Comparison of ENCODE assay signal across 8 cellular contexts in the genomic region with DNA sequence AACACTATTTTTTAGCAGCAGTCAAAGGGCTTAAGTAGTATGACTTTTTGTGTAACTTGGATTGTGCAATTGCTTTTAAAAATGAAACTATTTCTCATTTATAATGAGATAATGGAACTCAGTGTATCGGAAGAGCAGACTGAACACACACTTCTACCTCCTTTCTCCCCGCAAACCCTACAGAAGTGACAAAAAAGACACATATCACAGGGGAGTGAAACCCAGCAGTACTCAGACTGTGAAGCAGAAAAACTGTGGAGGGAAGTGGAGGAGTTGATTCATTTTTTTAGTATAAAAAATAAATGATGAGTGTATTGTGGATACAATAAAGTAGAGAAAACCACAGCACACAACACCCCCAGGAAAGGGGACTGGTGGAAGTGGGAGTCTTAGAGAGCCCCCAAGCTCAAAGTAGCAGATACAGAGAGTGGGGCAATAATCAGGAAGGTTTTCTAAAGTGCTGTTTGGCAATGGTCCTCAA. TPM values are rescaled to one million over a fixed set of nuclear protein-coding genes. Genes with fewer than 3 reads are reported as not detected.
DNase-seq lines count a peak whose midpoint lies in the region; ATAC-seq and TF ChIP-seq lines count a peak whose summit lies in the region.

No MANE protein-coding gene starts in this region.

- no peaks in the 10 kb centered on the region for H3K27me3 Mint-ChIP-seq in activated CD4-positive, alpha-beta T cell treated with anti-CD3 and anti-CD28 coated beads for 36 hours

- ATAC-seq in activated CD4-positive, alpha-beta T cell treated with anti-CD3 and anti-CD28 coated beads for 36 hours, result peak; percentile 95
- no peak for ATAC-seq in foreskin keratinocyte
- ATAC-seq in HG02798 (IDR thresholded peaks at IDR 0.05; ENCODE audit: poor library complexity, unreplicated experiment), result no peak

- peak overlapping the region; percentile 69 for H3K27ac ChIP-seq in foreskin keratinocyte
- peak overlapping the region; percentile 74 for H3K27ac ChIP-seq in subcutaneous abdominal adipose tissue (ENCODE audit: low read depth, low read length)

- H3K9me3 Mint-ChIP-seq in activated CD4-positive, alpha-beta T cell treated with anti-CD3 and anti-CD28 coated beads for 36 hours (ENCODE audit: low read depth), result no peaks in the 10 kb centered on the region

- intact Hi-C loops in activated CD4-positive, alpha-beta T cell treated with anti-CD3 and anti-CD28 coated beads for 36 hours (cut with DNase I, micrococcal nuclease), result loop anchor here (1.0 to 5.0 kb wide), 12 partner anchors 9 to 482 kb away; partner anchors contain the start of genes LPAR6 (in 1 of the 2), NUDT15 (in 1 of the 2) and RCBTB2 (in 1 of the 2)

- H3K4me1 ChIP-seq in foreskin keratinocyte (peaks cover 62% of the 10 kb centered on the region), subcutaneous abdominal adipose tissue (ENCODE audit: control insufficient read depth in 5 of 5, insufficient read depth in 5 of 5, low read length in 5 of 5) (peaks cover 0 to 65% (median 46%) of the 10 kb centered on the region in 5 donors)

- H3K27me3 ChIP-seq in foreskin keratinocyte, result no peaks in the 10 kb centered on the region
- H3K27me3 ChIP-seq in subcutaneous abdominal adipose tissue (ENCODE audit: control insufficient read depth in 5 of 5, insufficient read depth in 4 of 5, low read length in 5 of 5), result no peaks in the 10 kb centered on the region

- H3K36me3 ChIP-seq in subcutaneous abdominal adipose tissue (ENCODE audit: control insufficient read depth in 5 of 5, insufficient read depth in 5 of 5, low read length in 5 of 5), result peaks cover 0 to 3% (median 0%) of the 10 kb centered on the region in 5 donors

- peak overlapping the region; percentile 76 for H3K27ac Mint-ChIP-seq in activated CD4-positive, alpha-beta T cell treated with anti-CD3 and anti-CD28 coated beads for 36 hours

- CTCF ChIA-PET in activated CD4-positive, alpha-beta T cell treated with anti-CD3 and anti-CD28 coated beads for 36 hours (lab: Charles Lee), result interaction anchor here (0.9 kb wide), 1 partner anchor 9 kb away, joined by 6 read pairs; the partner anchor contains the start of gene LPAR6

- H3K9me3 ChIP-seq in subcutaneous abdominal adipose tissue (ENCODE audit: control insufficient read depth in 5 of 5, low read length in 5 of 5), result no peaks in the 10 kb centered on the region

- no peak for TF ChIP-seq CTCF in foreskin keratinocyte (conservative IDR thresholded peaks at IDR 0.05)

- peak; percentile 50 for DNase-seq in activated CD4-positive, alpha-beta T cell treated with anti-CD3 and anti-CD28 coated beads for 36 hours
- DNase-seq in activated CD4-positive, alpha-beta T cell treated with anti-CD3 and anti-CD28 coated beads, Interleukin-2, amount 50 U/mL, for 1 hour, result no peak
- DNase-seq in OCI-M1 (lab: John Stamatoyannopoulos, UW), result peak; percentile 31
- peak in 1 of 2 donors; percentile 18 for DNase-seq in foreskin keratinocyte
- DNase-seq in GOT3 (lab: John Stamatoyannopoulos, UW), result no peak
- DNase-seq in 8988T, result no peak

- H3K9ac ChIP-seq in subcutaneous abdominal adipose tissue (ENCODE audit: low read length in 5 of 5), result peak overlapping the region; percentile 11 to 78 (median 62)

- peak overlapping the region; percentile 52 to 62 (median 55) for H3K4me3 ChIP-seq in subcutaneous abdominal adipose tissue (ENCODE audit: low read depth in 1 of 5, low read length in 5 of 5)

- peak overlapping the region; percentile 11 for H3K4me3 Mint-ChIP-seq in activated CD4-positive, alpha-beta T cell treated with anti-CD3 and anti-CD28 coated beads for 36 hours

- H3K4me1 Mint-ChIP-seq in activated CD4-positive, alpha-beta T cell treated with anti-CD3 and anti-CD28 coated beads for 36 hours, result peaks cover 63% of the 10 kb centered on the region

- peaks cover 11% of the 10 kb centered on the region for H3K36me3 Mint-ChIP-seq in activated CD4-positive, alpha-beta T cell treated with anti-CD3 and anti-CD28 coated beads for 36 hours (ENCODE audit: low read depth)

- POLR2A ChIA-PET in activated CD4-positive, alpha-beta T cell treated with anti-CD3 and anti-CD28 coated beads for 36 hours (lab: Charles Lee), result interaction anchor here (0.7 to 1.0 kb wide), 2 partner anchors 129 to 248 kb away, joined by 3 read pairs; partner anchors contain the start of gene RCBTB2

RNA-seq across cellular contexts. Expression of gene LPAR6, which starts 9.7 kb away (rescaled TPM):
- 1 to 10 TPM; 6.8 to 7.9 TPM for total RNA-seq in activated CD4-positive, alpha-beta T cell treated with anti-CD3 and anti-CD28 coated beads for 36 hours
- total RNA-seq in foreskin keratinocyte, result 4.7 and 6.3 TPM in 2 replicates
- 4.0 and 6.5 TPM in 2 replicates for polyA plus RNA-seq in foreskin keratinocyte

Comparison
In these comparisons a context has a peak if more than half of its experiments do, and no peak if none do; other contexts are left out.
1. DNase-seq: peak in activated CD4-positive, alpha-beta T cell treated with anti-CD3 and anti-CD28 coated beads for 36 hours (single experiment) and OCI-M1 (single experiment); none in activated CD4-positive, alpha-beta T cell treated with anti-CD3 and anti-CD28 coated beads, Interleukin-2, amount 50 U/mL, for 1 hour (single experiment), GOT3 (single experiment) and 8988T (single experiment).